ENCODE assay signal across 34 cellular contexts in the genomic region with DNA sequence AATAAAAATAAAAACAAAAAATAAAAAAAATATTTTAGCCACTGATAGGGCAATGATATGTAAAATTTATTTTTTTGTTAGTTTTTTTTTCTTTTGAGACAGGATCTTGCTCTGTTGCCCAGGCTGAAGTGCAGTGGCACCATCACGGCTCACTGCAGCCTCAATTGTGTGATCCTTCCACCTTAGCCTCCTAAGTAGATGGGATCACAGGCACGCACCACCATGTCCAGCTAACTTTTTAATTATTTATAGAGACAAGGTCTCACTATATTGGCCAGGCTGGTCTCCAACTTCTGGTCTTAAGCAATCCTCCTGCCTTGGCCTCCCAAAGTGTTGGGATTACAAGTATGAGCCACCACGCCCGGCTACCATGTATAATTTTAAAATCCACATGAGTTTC. TPM values are rescaled to one million over a fixed set of nuclear protein-coding genes. Genes with fewer than 3 reads are reported as not detected.
"Had no signal": no experiment of that assay in that cellular context is flagged by ENCODE, and none has a peak within 500 bp of the region (broad histone marks: within the 10 kb centered on the region; RNA-seq: fewer than 3 reads in every experiment).

No MANE protein-coding gene starts in this region.

- H3K9me3 ChIP-seq: neutrophil, pancreas, psoas muscle, spleen, suprapubic skin, testis, tibial artery, transverse colon, upper lobe of right lung, uterus had no signal

- H3K4me1 Mint-ChIP-seq: naive thymus-derived CD4-positive, alpha-beta T cell; natural killer cell; stimulated activated naive CD8-positive, alpha-beta T cell treated with anti-CD3 and anti-CD28 coated beads, Interleukin-15, amount 100 ng/mL, for 72 hours had no signal

- ATAC-seq: naive thymus-derived CD4-positive, alpha-beta T cell; natural killer cell; psoas muscle; right cardiac atrium; sciatic nerve; stimulated activated memory B cell treated with anti-CD40 and anti-IgM and Interleukin-4, amounts not matched to agents 10 μg/mL and 1 μg/mL and 100 μg/mL, for 72 hours; stimulated activated naive CD8-positive, alpha-beta T cell treated with anti-CD3 and anti-CD28 coated beads, Interleukin-15, amount 100 ng/mL, for 72 hours; stimulated activated naive CD8-positive, alpha-beta T cell treated with anti-CD3 and anti-CD28 coated beads, Interleukin-15, Interleukin-2, amounts not matched to agents 100 U/mL and 50 U/mL, for 24 hours; upper lobe of right lung had no signal

- H3K4me3 Mint-ChIP-seq: naive thymus-derived CD4-positive, alpha-beta T cell; natural killer cell; nephron progenitor cell; neural crest cell; stimulated activated memory B cell treated with anti-CD40 and anti-IgM and Interleukin-4, amounts not matched to agents 10 μg/mL and 1 μg/mL and 100 μg/mL, for 72 hours; stimulated activated naive CD8-positive, alpha-beta T cell treated with anti-CD3 and anti-CD28 coated beads, Interleukin-15, amount 100 ng/mL, for 72 hours; type B pancreatic cell had no signal

- H3K4me2 ChIP-seq: smooth muscle cell had no signal

- H3K4me1 ChIP-seq: pancreas, psoas muscle, spleen, testis, tibial artery, transverse colon, upper lobe of right lung, uterus had no signal

- H3K27ac Mint-ChIP-seq: naive thymus-derived CD4-positive, alpha-beta T cell; natural killer cell; nephron progenitor cell; stimulated activated memory B cell treated with anti-CD40 and anti-IgM and Interleukin-4, amounts not matched to agents 10 μg/mL and 1 μg/mL and 100 μg/mL, for 72 hours; stimulated activated naive CD8-positive, alpha-beta T cell treated with anti-CD3 and anti-CD28 coated beads, Interleukin-15, amount 100 ng/mL, for 72 hours had no signal

- H3K36me3 Mint-ChIP-seq: naive thymus-derived CD4-positive, alpha-beta T cell; natural killer cell; stimulated activated memory B cell treated with anti-CD40 and anti-IgM and Interleukin-4, amounts not matched to agents 10 μg/mL and 1 μg/mL and 100 μg/mL, for 72 hours; type B pancreatic cell had no signal

- H3K9me3 Mint-ChIP-seq: naive thymus-derived CD4-positive, alpha-beta T cell; natural killer cell; nephron progenitor cell; neural crest cell; stimulated activated memory B cell treated with anti-CD40 and anti-IgM and Interleukin-4, amounts not matched to agents 10 μg/mL and 1 μg/mL and 100 μg/mL, for 72 hours; stimulated activated naive CD8-positive, alpha-beta T cell treated with anti-CD3 and anti-CD28 coated beads, Interleukin-15, amount 100 ng/mL, for 72 hours had no signal

- DNase-seq: naive thymus-derived CD4-positive, alpha-beta T cell; natural killer cell; nephron progenitor cell; nucleus accumbens; pancreas; psoas muscle; right cardiac atrium; spleen; stimulated activated CD4-positive, alpha-beta T cell treated with anti-CD3 and anti-CD28 coated beads, Interleukin-12 subunit alpha, Interleukin-12 subunit beta, amount 100 ng/mL, for 4 hours; stimulated activated CD4-positive, alpha-beta T cell treated with anti-CD3 and anti-CD28 coated beads, Interleukin-1b, Interleukin-23, amount 100 ng/mL, for 48 hours; stimulated activated CD4-positive, alpha-beta T cell treated with anti-CD3 and anti-CD28 coated beads, Interleukin-4, amount 100 ng/mL, for 1 hour; stimulated activated CD4-positive, alpha-beta T cell treated with anti-CD3 and anti-CD28 coated beads, Interleukin-4, amount 100 ng/mL, for 4 hours; stimulated activated CD8-positive, alpha-beta memory T cell treated with anti-CD3 and anti-CD28 coated beads, Interleukin-4, amount 100 ng/mL, for 48 hours; stimulated activated naive CD4-positive, alpha-beta T cell; stimulated activated naive CD8-positive, alpha-beta T cell treated with anti-CD3 and anti-CD28 coated beads, Interleukin-15, amount 100 ng/mL, for 72 hours; stimulated activated naive CD8-positive, alpha-beta T cell treated with anti-CD3 and anti-CD28 coated beads, Interleukin-15, Interleukin-2, amounts not matched to agents 100 U/mL and 50 U/mL, for 24 hours; substantia nigra; testis; tibial artery; transverse colon; upper lobe of right lung; uterus had no signal

- H3K27ac ChIP-seq: neutrophil, pancreas, psoas muscle, spleen, suprapubic skin, testis, tibial artery, transverse colon, upper lobe of right lung, uterus had no signal

- H3K4me3 ChIP-seq: pancreas, psoas muscle, skin epidermis, smooth muscle cell, spleen, suprapubic skin, testis, tibial artery, transverse colon, upper lobe of right lung, uterus had no signal

- H3K36me3 ChIP-seq: neutrophil, pancreas, spleen, suprapubic skin, tibial artery, transverse colon, upper lobe of right lung, uterus had no signal

- H3K27me3 ChIP-seq: pancreas, spleen, suprapubic skin, testis, transverse colon, upper lobe of right lung, uterus had no signal

RNA-seq across cellular contexts. Expression of gene CAGE1, which starts 59.5 kb away (rescaled TPM):
- total RNA-seq: omental fat pad, posterior vena cava, psoas muscle, renal cortical epithelial cell, sciatic nerve, smooth muscle cell, spleen, suprapubic skin, transverse colon, upper lobe of right lung, urinary bladder had no signal
- polyA plus RNA-seq: pancreas, right cardiac atrium, smooth muscle cell, spleen, urinary bladder had no signal
